Comparison of ENCODE assay signal across 8 cellular contexts in genomic region chr6:139375239-139376053, GRCh38. TPM values are rescaled to one million over a fixed set of nuclear protein-coding genes. Genes with fewer than 3 reads are reported as not detected.
A peak's percentile ranks its signal among the peaks of the same experiment; 100 is the strongest.
DNase-seq lines count a peak whose midpoint lies in the region; FAIRE-seq and TF ChIP-seq lines count a peak whose summit lies in the region.

No MANE protein-coding gene starts in this region.

- H3K14ac ChIP-seq in H1 (ENCODE audit: insufficient read length) = peak overlapping the region; percentile 58

- peaks cover 3 to 35% (median 10%) of the 10 kb centered on the region in 4 experiments; a peak in 5 of 8 replicates for H3K36me3 ChIP-seq in H1 (ENCODE audit: control insufficient read depth in 2 of 4, insufficient read depth in 4 of 4, low read length in 3 of 4)

- peak overlapping the region; percentile 95 for H2BK5ac ChIP-seq in H1 (ENCODE audit: low read depth, low read length)

- H2BK12ac ChIP-seq in H1 (ENCODE audit: low read depth, low read length) = peak overlapping the region; percentile 100

- TF ChIP-seq RAD21 in H1 (IDR thresholded peaks at IDR 0.05 in 1 of 2, conservative IDR thresholded peaks at IDR 0.05 in 1 of 2; ENCODE audit: low read depth in 2 of 2, low read length in 2 of 2) = peak; percentile 31 to 56; a peak in 3 of 4 replicates

- H3K4me1 ChIP-seq in H1 (replicated peaks in 1 of 4; ENCODE audit: control insufficient read depth in 3 of 4, insufficient read depth in 4 of 4, low read length in 3 of 4) = peaks cover 7 to 14% (median 8%) of the 10 kb centered on the region in 4 experiments; a peak in 6 of 7 replicates

- H3K18ac ChIP-seq in H1 (ENCODE audit: extremely low read depth, low read length) = peak overlapping the region; percentile 80

- H3K56ac ChIP-seq in H1 (replicated peaks; ENCODE audit: insufficient read length, low read depth, low read length) = peak overlapping the region; percentile 77

- H2BK120ac ChIP-seq in H1 (replicated peaks; ENCODE audit: low read depth, low read length) = peak overlapping the region; percentile 73

- H4K5ac ChIP-seq in H1 (ENCODE audit: insufficient read length, low read depth, low read length) = peak overlapping the region; percentile 87

- peak overlapping the region; percentile 75; the same call in 1 of the 2 replicates for H2BK15ac ChIP-seq in H1 (ENCODE audit: low read length)

- H4K8ac ChIP-seq in H1 (ENCODE audit: extremely low read depth, insufficient read depth, low read length) = peak overlapping the region; percentile 95; the same call in 1 of the 2 replicates

- H3K79me2 ChIP-seq in H1 (ENCODE audit: control insufficient read depth in 1 of 2, insufficient read depth in 2 of 2, low read length in 2 of 2) = peaks cover 8 to 34% of the 10 kb centered on the region in 2 experiments; a peak in 3 of 4 replicates

- H2BK20ac ChIP-seq in H1 (ENCODE audit: low read length) = peak overlapping the region; percentile 66; the same call in 1 of the 2 replicates

- CTCF ChIA-PET in H1 (lab: Charles Lee; ENCODE audit: partially characterized antibody) = interaction anchor here (0.6 to 1.7 kb wide), 10 partner anchors 10 to 785 kb away, joined by 3 to 5 read pairs (median 3); no protein-coding TSS in a partner anchor

- 2% methylated on average over 45 of the region's 45 CpGs; no CpG with 5 or more reads in 1 of the 2 experiments for whole genome bisulfite sequencing in H1 (ENCODE audit: extremely low coverage in 1 of 2, insufficient coverage in 1 of 2, insufficient read length in 1 of 2, insufficient replicate concordance in 2 of 2, low coverage in 1 of 2, low lambda C conversion rate in 2 of 2, missing lambda C conversion rate in 1 of 2), 2 experiments

- peak overlapping the region; percentile 57 to 95 (median 94) for H3K9ac ChIP-seq in H1 (replicated peaks in 1 of 4; ENCODE audit: extremely low read depth in 1 of 4, low read depth in 3 of 4, low read length in 3 of 4)

- no peak overlapping the region for H3K23ac ChIP-seq in H1 (ENCODE audit: insufficient read length)

- H4K91ac ChIP-seq in H1 (replicated peaks; ENCODE audit: insufficient read length, low read length) = peak overlapping the region; percentile 87

- H3K4me3 ChIP-seq in H1 (ENCODE audit: extremely low read depth in 1 of 4, insufficient read depth in 2 of 4, low read depth in 3 of 4, low read length in 4 of 4) = peak overlapping the region; percentile 79 to 96 (median 95)

- no peaks in the 10 kb centered on the region; the same call in 1 of the 2 replicates for H3K79me1 ChIP-seq in H1 (ENCODE audit: low read depth, low read length)

- no peak for FAIRE-seq in H1 (lab: Jason Lieb, UNC)

- H2AK5ac ChIP-seq in H1 (ENCODE audit: low read depth, low read length) = no peak overlapping the region; the same call in 1 of the 2 replicates

- H3K4me2 ChIP-seq in H1 (ENCODE audit: insufficient read depth in 1 of 2, low read depth in 2 of 2, low read length in 2 of 2) = peak overlapping the region; percentile 92 to 97

- peak overlapping the region; percentile 92 for H3K27ac ChIP-seq in H1 (ENCODE audit: low read depth, low read length)

- peak; percentile 65 to 80; a peak in 2 of 3 replicates for TF ChIP-seq POLR2A in H1 (IDR thresholded peaks at IDR 0.05; ENCODE audit: control extremely low read depth in 1 of 2, low read depth in 2 of 2, low read length in 2 of 2)

- peak; percentile 89 for DNase-seq in CMK (ENCODE audit: low read depth)
- DNase-seq in GM20000 (ENCODE audit: low spot score) = peak; percentile 81
- DNase-seq in HT-29 (ENCODE audit: low spot score) = peak; percentile 92
- DNase-seq in NK-92 treated with Interleukin-12 subunit alpha and Interleukin-12 subunit beta, amount 100 ng/mL, for 24 hours (lab: John Stamatoyannopoulos, UW) = peak; percentile 81
- DNase-seq in activated CD8-positive, alpha-beta memory T cell treated with anti-CD3 and anti-CD28 coated beads for 4 hours (ENCODE audit: low read depth in 2 of 2) = peak; percentile 62 to 63
- peak; percentile 71 to 91 for DNase-seq in H1 (ENCODE audit: low read depth in 1 of 2, low spot score in 2 of 2)
- peak; percentile 95 for DNase-seq in mesenteric fat pad (ENCODE audit: low spot score)
- peak; percentile 49 for DNase-seq in stimulated activated CD8-positive, alpha-beta memory T cell treated with anti-CD3 and anti-CD28 coated beads, Interleukin-15, amount 100 ng/mL, for 1 hour (ENCODE audit: low read depth)

- POLR2A ChIA-PET in H1 (lab: Charles Lee; ENCODE audit: partially characterized antibody) = interaction anchor here (0.6 to 3.6 kb wide), 57 partner anchors 10 to 1061 kb away, joined by 3 to 34 read pairs (median 5); no protein-coding TSS in a partner anchor

- H3K27me3 ChIP-seq in H1 (replicated peaks in 1 of 4; ENCODE audit: control insufficient read depth in 3 of 4, extremely low read depth in 1 of 4, insufficient read depth in 3 of 4, low read length in 3 of 4) = 0 out of 7 replicates have a peak, but pooled peaks cover 0 to 3% (median 0%) of the 10 kb centered on the region in 4 experiments

- peak overlapping the region; percentile 79; the same call in 1 of the 2 replicates for H2AFZ ChIP-seq in H1 (ENCODE audit: low read length)

- peaks cover 7% of the 10 kb centered on the region in 2 experiments for H4K20me1 ChIP-seq in H1 (replicated peaks in 1 of 2; ENCODE audit: control insufficient read depth in 1 of 2, insufficient read depth in 2 of 2, low read length in 2 of 2)

- TF ChIP-seq CTCF in GM20000 (IDR thresholded peaks at IDR 0.05; ENCODE audit: extremely low read depth, missing control alignments) (no peak), H1 (IDR thresholded peaks at IDR 0.05; ENCODE audit: control extremely low read depth in 1 of 3, insufficient read depth in 1 of 3, low read depth in 1 of 3, low read length in 3 of 3) (no peak)

- no peaks in the 10 kb centered on the region for H3K9me3 ChIP-seq in H1 (ENCODE audit: insufficient read depth in 2 of 2, low read depth in 1 of 2, low read length in 1 of 2)

- peaks cover 16% of the 10 kb centered on the region for H3K23me2 ChIP-seq in H1 (ENCODE audit: low read depth, low read length)

- H3K4ac ChIP-seq in H1 (replicated peaks; ENCODE audit: insufficient read length, low read depth, low read length) = peak overlapping the region; percentile 98

- TF ChIP-seq EP300 in H1 (IDR thresholded peaks at IDR 0.05; ENCODE audit: borderline replicate concordance in 1 of 2, low read depth in 2 of 2, low read length in 2 of 2) = peak in 1 of 2 experiments; percentile 52; a peak in 1 of 3 replicates

TF ChIP-seq in H1, 55 proteins besides CTCF, POLR2A, EP300 and RAD21 (continues in another document):
- TF ChIP-seq GABPA (IDR thresholded peaks at IDR 0.05; ENCODE audit: borderline replicate concordance, insufficient read depth, low read length) = no peak
- peak; percentile 88 for TF ChIP-seq EGR1 (IDR thresholded peaks at IDR 0.05; ENCODE audit: borderline replicate concordance, low read depth, low read length)
- TF ChIP-seq RBBP5 (IDR thresholded peaks at IDR 0.05; ENCODE audit: borderline replicate concordance, low read depth, low read length) = 0 out of 2 replicates have a peak, but pooled peaks have one; percentile 20
- peak; percentile 44 for TF ChIP-seq CREB1 (IDR thresholded peaks at IDR 0.05)
- TF ChIP-seq TBP (IDR thresholded peaks at IDR 0.05; ENCODE audit: low read depth, low read length) = peak; percentile 87
- TF ChIP-seq RXRA (IDR thresholded peaks at IDR 0.05; ENCODE audit: insufficient read depth, low read depth, low read length) = no peak
- peak; percentile 62; the same call in 1 of the 2 replicates for TF ChIP-seq YY1 (IDR thresholded peaks at IDR 0.05; ENCODE audit: low read depth, low read length)
- no peak for TF ChIP-seq BACH1 (IDR thresholded peaks at IDR 0.05; ENCODE audit: low read length)
- TF ChIP-seq, protein P1, sequence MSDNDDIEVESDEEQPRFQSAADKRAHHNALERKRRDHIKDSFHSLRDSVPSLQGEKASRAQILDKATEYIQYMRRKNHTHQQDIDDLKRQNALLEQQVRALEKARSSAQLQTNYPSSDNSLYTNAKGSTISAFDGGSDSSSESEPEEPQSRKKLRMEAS (IDR thresholded peaks at IDR 0.05) = peak; percentile 92
- peak; percentile 81; the same call in 1 of the 2 replicates for TF ChIP-seq TCF12 (IDR thresholded peaks at IDR 0.05; ENCODE audit: low read depth, low read length)
- TF ChIP-seq KDM5A (IDR thresholded peaks at IDR 0.05; ENCODE audit: low read length) = no peak
- TF ChIP-seq CTBP2 (IDR thresholded peaks at IDR 0.05; ENCODE audit: borderline replicate concordance, insufficient read depth, insufficient read length, low read length) = no peak
- peak; percentile 59; the same call in 1 of the 2 replicates for TF ChIP-seq CHD2 (IDR thresholded peaks at IDR 0.05; ENCODE audit: low read length)
- TF ChIP-seq JUN (IDR thresholded peaks at IDR 0.05; ENCODE audit: low read depth, low read length) = no peak
- TF ChIP-seq E2F6 (IDR thresholded peaks at IDR 0.05) = peak; percentile 84
- no peak for TF ChIP-seq HDAC6 (IDR thresholded peaks at IDR 0.05; ENCODE audit: low read depth, low read length)
- no peak for TF ChIP-seq SUZ12 (IDR thresholded peaks at IDR 0.05; ENCODE audit: low read length)
- peak; percentile 73 for TF ChIP-seq TAF7 (optimal IDR thresholded peaks at IDR 0.05; ENCODE audit: borderline replicate concordance, low read depth, low read length)
- no peak for TF ChIP-seq FOSL1 (IDR thresholded peaks at IDR 0.05; ENCODE audit: insufficient read depth, low read depth, low read length)
- peak; percentile 87 for TF ChIP-seq TEAD4 (IDR thresholded peaks at IDR 0.05; ENCODE audit: low read depth, low read length)
- no peak for TF ChIP-seq KDM4A (IDR thresholded peaks at IDR 0.05; ENCODE audit: low read depth, low read length, severe bottlenecking)

RNA-seq across cellular contexts. Expression of gene CITED2, which starts 1.0 kb away (rescaled TPM):
- 31.3 and 44.4 TPM in 2 replicates for total RNA-seq in HT-29 (2014; rRNA removed; shearing (Covaris generic))
- total RNA-seq in H1 (2021; fragmentation: NEBNext Ultra II Directional; extraction: Animal tissue kit (Norgen Biotek cat#: 25700)) = 89.1 and 97.1 TPM in 2 replicates
- 115 and 179 TPM in 2 replicates for polyA plus RNA-seq in H1 (2011; rRNA removed)
- 71.8 TPM for polyA plus RNA-seq in H1 (2011; cell fraction: cytosol; rRNA removed)
- 95.8 TPM for polyA plus RNA-seq in H1 (2011; cell fraction: nucleus; rRNA removed)
- 48.9 to 68.3 TPM (median 60.3 TPM) in 4 replicates for polyA plus RNA-seq in H1 (2012, experiment 1 of 2)
- polyA plus RNA-seq in H1 (2012, experiment 2 of 2) = 39.7 TPM
- 42.8 TPM for polyA plus RNA-seq in H1 (2013, experiment 1 of 2)
- polyA plus RNA-seq in H1 (2013, experiment 2 of 2) = 45.1 TPM
- polyA minus RNA-seq in H1 (2011; rRNA and poly(A)+ RNA removed) = 24.7 and 27.3 TPM in 2 replicates
- 83.5 TPM for polyA minus RNA-seq in H1 (2011; cell fraction: cytosol; rRNA and poly(A)+ RNA removed)
- polyA minus RNA-seq in H1 (2011; cell fraction: nucleus; rRNA and poly(A)+ RNA removed) = 66.4 TPM
- total RNA-seq in mesenteric fat pad = 70.8 TPM

Comparison
In these comparisons a context has a peak if more than half of its experiments do, and no peak if none do; other contexts are left out.
1. Peak in every context shown above with its lines: DNase-seq, H3K4me3 ChIP-seq and H3K27ac ChIP-seq.